Comparison of ENCODE assay signal across 27 cellular contexts in genomic region chr9:138122201-138122600, GRCh38.
"Had no signal": no experiment of that assay in that cellular context is flagged by ENCODE, and none has a peak within 500 bp of the region (broad histone marks: within the 10 kb centered on the region; RNA-seq: fewer than 3 reads in every experiment).

No MANE protein-coding gene starts in this region.

- H3K27ac ChIP-seq: colonic mucosa, esophagus muscularis mucosa, foreskin keratinocyte, gastroesophageal sphincter, heart left ventricle, hepatocyte, left ventricle myocardium inferior, lower lobe of right lung, neutrophil, parathyroid adenoma, right lobe of liver, stomach, testis, tibial artery, upper lobe of left lung had no signal

- H3K36me3 ChIP-seq: colonic mucosa, esophagus muscularis mucosa, gastroesophageal sphincter, heart left ventricle, left ventricle myocardium inferior, lower lobe of right lung, neutrophil, right lobe of liver, stomach, tibial artery, upper lobe of left lung had no signal

- H3K27me3 Mint-ChIP-seq: progenitor cell of endocrine pancreas had no signal

- H3K9me3 ChIP-seq: colonic mucosa, esophagus muscularis mucosa, gastroesophageal sphincter, heart left ventricle, left ventricle myocardium inferior, lower lobe of right lung, neutrophil, right lobe of liver, stomach, testis, tibial artery, upper lobe of left lung had no signal

- H3K36me3 Mint-ChIP-seq: natural killer cell had no signal

- H3K9me3 Mint-ChIP-seq: dendritic cell treated with granulocyte-macrophage colony-stimulating factor and Interleukin-4, amounts not matched to agents 40 ng/mL and 50 ng/mL, for 4 days; natural killer cell; stimulated activated effector memory CD8-positive, alpha-beta T cell treated with anti-CD3 and anti-CD28 coated beads, Interleukin-12 subunit alpha, Interleukin-12 subunit beta, amount 100 ng/mL, for 72 hours had no signal

- H3K4me1 ChIP-seq: colonic mucosa, esophagus muscularis mucosa, foreskin keratinocyte, gastroesophageal sphincter, heart left ventricle, left ventricle myocardium inferior, lower lobe of right lung, parathyroid adenoma, right lobe of liver, stomach, tibial artery, upper lobe of left lung had no signal

- H3K27ac Mint-ChIP-seq: dendritic cell treated with granulocyte-macrophage colony-stimulating factor and Interleukin-4, amounts not matched to agents 40 ng/mL and 50 ng/mL, for 4 days; endodermal cell; natural killer cell; progenitor cell of endocrine pancreas; stimulated activated effector memory CD8-positive, alpha-beta T cell treated with anti-CD3 and anti-CD28 coated beads, Interleukin-12 subunit alpha, Interleukin-12 subunit beta, amount 100 ng/mL, for 72 hours had no signal

- H3K4me3 ChIP-seq: colonic mucosa, esophagus muscularis mucosa, gastroesophageal sphincter, heart left ventricle, hepatocyte, left ventricle myocardium inferior, lower lobe of right lung, right lobe of liver, stomach, testis, tibial artery, upper lobe of left lung had no signal

- ATAC-seq: foreskin keratinocyte; gastroesophageal sphincter; heart left ventricle; left cardiac atrium; lower lobe of right lung; natural killer cell; right lobe of liver; stimulated activated effector memory CD8-positive, alpha-beta T cell treated with anti-CD3 and anti-CD28 coated beads, Interleukin-12 subunit alpha, Interleukin-12 subunit beta, amount 100 ng/mL, for 72 hours had no signal

- DNase-seq: colonic mucosa; effector CD8-positive, alpha-beta T cell; endodermal cell; foreskin keratinocyte; left cardiac atrium; left ventricle myocardium inferior; lower lobe of right lung; natural killer cell; small intestine; stimulated activated CD4-positive, alpha-beta T cell treated with anti-CD3 and anti-CD28 coated beads, Interleukin-12 subunit alpha, Interleukin-12 subunit beta, amount 100 ng/mL, for 4 hours; stimulated activated CD4-positive, alpha-beta T cell treated with anti-CD3 and anti-CD28 coated beads, Interleukin-1b, Interleukin-23, amount 100 ng/mL, for 48 hours; stimulated activated CD4-positive, alpha-beta T cell treated with anti-CD3 and anti-CD28 coated beads, Interleukin-4, amount 100 ng/mL, for 1 hour; stimulated activated naive CD4-positive, alpha-beta T cell treated with Interleukin-2 at 50 U/mL for 16 hours; stomach; testis; tibial artery had no signal

- H3K4me3 Mint-ChIP-seq: dendritic cell treated with granulocyte-macrophage colony-stimulating factor and Interleukin-4, amounts not matched to agents 40 ng/mL and 50 ng/mL, for 4 days; endodermal cell; natural killer cell; stimulated activated effector memory CD8-positive, alpha-beta T cell treated with anti-CD3 and anti-CD28 coated beads, Interleukin-12 subunit alpha, Interleukin-12 subunit beta, amount 100 ng/mL, for 72 hours had no signal

- H3K4me1 Mint-ChIP-seq: endodermal cell had no signal

- H3K27me3 ChIP-seq: colonic mucosa, foreskin keratinocyte, hepatocyte, right lobe of liver, testis, upper lobe of left lung had no signal
